ENCODE assay signal across 32 cellular contexts in genomic region chr20:17372831-17373440, GRCh38.
"Had no signal": no experiment of that assay in that cellular context is flagged by ENCODE, and none has a peak within 500 bp of the region (broad histone marks: within the 10 kb centered on the region; RNA-seq: fewer than 3 reads in every experiment).

No MANE protein-coding gene starts in this region.

- DNase-seq: Kasumi-1, KG1, MG63, NCI-H1048, NCI-H1092 treated with DMSO at 0.1 percent for 48 hours, NCI-H1105 treated with DMSO at 0.1 percent for 48 hours, NCI-H1417, NCI-H1436, NCI-H146, NCI-H1694, NCI-H187, NCI-H1930, NCI-H2029 treated with DMSO at 0.1 percent for 48 hours, NCI-H2081 treated with DMSO at 0.1 percent for 48 hours, NCI-H2107, NCI-H2171, NCI-H226, NCI-H446 treated with DMSO at 0.1 percent for 48 hours, NCI-H510A, NCI-H524, NCI-H526, NCI-H774, OCI-M1, PC-3, Peyer's patch, Right ventricle myocardium superior, RPMI8226, SHP77 treated with DMSO at 0.1 percent for 48 hours, SK-N-SH, SW 1271 had no signal

- H3K27me3 ChIP-seq: MG63, Peyer's patch had no signal

- H3K9me3 ChIP-seq: MG63, Peyer's patch, SJSA1, SK-N-SH had no signal

- FAIRE-seq: K562 had no signal

- H3K4me3 ChIP-seq: K562, MG63, Peyer's patch, SJSA1 had no signal

- H3K4me1 ChIP-seq: Peyer's patch, SJSA1 had no signal

- H3K9ac ChIP-seq: SK-N-SH had no signal

- H3K36me3 ChIP-seq: MG63, Peyer's patch, SJSA1 had no signal

- H3K27ac ChIP-seq: Peyer's patch, SJSA1 had no signal
